Comparison of ENCODE assay signal across 8 cellular contexts in genomic region chr10:103855424-103855823, GRCh38. TPM values are rescaled to one million over a fixed set of nuclear protein-coding genes. Genes with fewer than 3 reads are reported as not detected.
DNase-seq lines count a peak whose midpoint lies in the region; ATAC-seq and TF ChIP-seq lines count a peak whose summit lies in the region.

SH3PXD2A (minus strand) TSS chr10:103855576; CDS start chr10:103855266, 310 bp downstream.

- POLR2A ChIA-PET in CD8-positive, alpha-beta memory T cell (lab: Charles Lee), result no interaction called here

- H3K9me3 ChIP-seq in CD8-positive, alpha-beta memory T cell (ENCODE audit: low read length), result no peaks in the 10 kb centered on the region
- no peaks in the 10 kb centered on the region for H3K9me3 ChIP-seq in parathyroid adenoma (ENCODE audit: control insufficient read depth, low read length)

- no peak for TF ChIP-seq CTCF in parathyroid adenoma (IDR thresholded peaks at IDR 0.05)

- H3K4me3 ChIP-seq in CD8-positive, alpha-beta memory T cell (ENCODE audit: low read length), result no peak within 1 kb of the TSS
- peak within 1 kb of the TSS; percentile 31 for H3K4me3 ChIP-seq in parathyroid adenoma (ENCODE audit: low read depth, low read length)

- peaks cover 12% of the 10 kb centered on the region for H3K4me1 ChIP-seq in CD8-positive, alpha-beta memory T cell (ENCODE audit: insufficient read depth, low read length)
- no peaks in the 10 kb centered on the region for H3K4me1 ChIP-seq in parathyroid adenoma

- H3K9me3 Mint-ChIP-seq in CD8-positive, alpha-beta memory T cell, result no peaks in the 10 kb centered on the region

- peaks cover 12 to 17% (median 16%) of the 10 kb centered on the region in 3 donors for H3K4me1 Mint-ChIP-seq in CD8-positive, alpha-beta memory T cell

- H3K27me3 ChIP-seq in CD8-positive, alpha-beta memory T cell (ENCODE audit: insufficient read depth, low read length, poor library complexity, severe bottlenecking), result peaks cover 17% of the 10 kb centered on the region
- H3K27me3 ChIP-seq in parathyroid adenoma (ENCODE audit: control insufficient read depth, insufficient read depth, low read length), result no peaks in the 10 kb centered on the region

- no peak within 1 kb of the TSS for H3K9ac ChIP-seq in parathyroid adenoma

- ATAC-seq in HG02840 (IDR thresholded peaks at IDR 0.05; ENCODE audit: low FRiP score, unreplicated experiment) (no peak), HG03108 (IDR thresholded peaks at IDR 0.05; ENCODE audit: unreplicated experiment) (no peak)

- no peaks in the 10 kb centered on the region for H3K79me2 ChIP-seq in parathyroid adenoma

- H3K4me2 ChIP-seq in parathyroid adenoma (ENCODE audit: low read length), result peak within 1 kb of the TSS; percentile 59

- intact Hi-C loops in cardiac septum (cut with DNase I), result no loop called here

- peak within 1 kb of the TSS; percentile 16 for H2AFZ ChIP-seq in parathyroid adenoma

- peak within 1 kb of the TSS; percentile 67 to 84 (median 82) for H3K4me3 Mint-ChIP-seq in CD8-positive, alpha-beta memory T cell

- peaks cover 32 to 52% of the 10 kb centered on the region in 2 donors for H3K27me3 Mint-ChIP-seq in CD8-positive, alpha-beta memory T cell

- H3K27ac ChIP-seq in CD8-positive, alpha-beta memory T cell (ENCODE audit: low read depth, low read length), result no peak within 1 kb of the TSS
- no peak within 1 kb of the TSS for H3K27ac ChIP-seq in parathyroid adenoma

- peak within 1 kb of the TSS in 1 of 8 donors; percentile 61 for H3K27ac Mint-ChIP-seq in CD8-positive, alpha-beta memory T cell

- DNase-seq in CD8-positive, alpha-beta memory T cell, result no peak
- DNase-seq in NCI-H1694 treated with DMSO at 0.1 percent for 48 hours (lab: John Stamatoyannopoulos, UW), result peak; percentile 40
- peak; percentile 28 for DNase-seq in activated naive CD4-positive, alpha-beta T cell treated with anti-CD3 and anti-CD28 coated beads, Interleukin-2, amount 50 U/mL, for 16 hours
- DNase-seq in cardiac septum (ENCODE audit: low spot score), result no peak
- DNase-seq in COLO829 (ENCODE audit: low spot score), result no peak

- no peaks in the 10 kb centered on the region for H3K36me3 ChIP-seq in CD8-positive, alpha-beta memory T cell (ENCODE audit: insufficient read depth, low read length)
- no peaks in the 10 kb centered on the region for H3K36me3 ChIP-seq in parathyroid adenoma (ENCODE audit: control insufficient read depth, insufficient read depth, low read length)

- CTCF ChIA-PET in CD8-positive, alpha-beta memory T cell (lab: Charles Lee), result interaction anchor here (1.0 to 6.8 kb wide), 2 partner anchors 143 to 232 kb away, joined by 3 to 71 read pairs; no protein-coding TSS in a partner anchor

- peaks cover 0 to 9% (median 0%) of the 10 kb centered on the region in 3 donors for H3K36me3 Mint-ChIP-seq in CD8-positive, alpha-beta memory T cell

RNA-seq across cellular contexts. Expression of gene SH3PXD2A, which starts in this region (rescaled TPM):
- total RNA-seq in CD8-positive, alpha-beta memory T cell, result 1 to 10 TPM; 7.7 to 8.0 TPM
- 0.48 TPM for polyA plus RNA-seq in CD8-positive, alpha-beta memory T cell
- total RNA-seq in cardiac septum, result 45.0 TPM

Comparison
In these comparisons a context has a peak if more than half of its experiments do, and no peak if none do; other contexts are left out.
1. DNase-seq: peak in NCI-H1694 treated with DMSO at 0.1 percent for 48 hours (single experiment) and activated naive CD4-positive, alpha-beta T cell treated with anti-CD3 and anti-CD28 coated beads, Interleukin-2, amount 50 U/mL, for 16 hours (single experiment); none in CD8-positive, alpha-beta memory T cell (0 of 5), cardiac septum (single experiment) and COLO829 (single experiment).